13 cellular contexts compared by ENCODE assay signal in genomic region chr12:57739387-57739786, GRCh38. TPM values are rescaled to one million over a fixed set of nuclear protein-coding genes. Genes with fewer than 3 reads are reported as not detected.
DNase-seq lines count a peak whose midpoint lies in the region; ATAC-seq lines count a peak whose summit lies in the region.
"Had no signal": no experiment of that assay in that cellular context is flagged by ENCODE, and none has a peak within 500 bp of the region (broad histone marks: within the 10 kb centered on the region; RNA-seq: fewer than 3 reads in every experiment).

No MANE protein-coding gene starts in this region.

- H3K27ac Mint-ChIP-seq in activated naive CD8-positive, alpha-beta T cell: peak overlapping the region; percentile 69
- peak overlapping the region; percentile 47 to 91 for H3K27ac Mint-ChIP-seq in natural killer cell treated with Interleukin-12 subunit alpha and Interleukin-12 subunit beta and Interleukin-15 and Interleukin-18, amount 100 ng/mL, for 72 hours

- no peak for ATAC-seq in natural killer cell treated with Interleukin-12 subunit alpha and Interleukin-12 subunit beta and Interleukin-15 and Interleukin-18, amount 100 ng/mL, for 72 hours
- ATAC-seq: A549, Panc1 had no signal

- DNase-seq in NCI-H2196 (lab: John Stamatoyannopoulos, UW; ENCODE audit: unreplicated experiment): peak; percentile 18
- DNase-seq in NCI-H2196 treated with DMSO at 0.1 percent for 48 hours (lab: John Stamatoyannopoulos, UW; ENCODE audit: unreplicated experiment): no peak
- peak; percentile 59 for DNase-seq in G401 (ENCODE audit: low spot score)
- DNase-seq in natural killer cell treated with Interleukin-12 subunit alpha and Interleukin-12 subunit beta and Interleukin-15 and Interleukin-18, amount 100 ng/mL, for 72 hours (ENCODE audit: low spot score): no peak
- no peak for DNase-seq in NCI-H1436 treated with DMSO at 0.1 percent for 48 hours (lab: John Stamatoyannopoulos, UW)
- DNase-seq in NCI-H345 (lab: John Stamatoyannopoulos, UW): no peak
- DNase-seq in H7: no peak
- DNase-seq: activated effector memory CD4-positive, alpha-beta T cell treated with Interleukin-2 at 50 U/mL for 16 hours; cortex of kidney; foreskin fibroblast had no signal

- peaks cover 86% of the 10 kb centered on the region for H3K27me3 ChIP-seq in H7 (ENCODE audit: control insufficient read depth, insufficient read depth, low read length)

- H3K27me3 Mint-ChIP-seq in activated naive CD8-positive, alpha-beta T cell: no peaks in the 10 kb centered on the region
- H3K27me3 Mint-ChIP-seq in natural killer cell treated with Interleukin-12 subunit alpha and Interleukin-12 subunit beta and Interleukin-15 and Interleukin-18, amount 100 ng/mL, for 72 hours: no peaks in the 10 kb centered on the region

- H3K36me3 ChIP-seq in H7 (replicated peaks; ENCODE audit: control insufficient read depth, insufficient read depth, low read length): no peaks in the 10 kb centered on the region

- H3K4me1 Mint-ChIP-seq in activated naive CD8-positive, alpha-beta T cell (ENCODE audit: low read depth): peaks cover 55% of the 10 kb centered on the region
- peaks cover 40 to 43% of the 10 kb centered on the region in 2 donors for H3K4me1 Mint-ChIP-seq in natural killer cell treated with Interleukin-12 subunit alpha and Interleukin-12 subunit beta and Interleukin-15 and Interleukin-18, amount 100 ng/mL, for 72 hours (ENCODE audit: low read depth in 2 of 2)

- H3K4me3 Mint-ChIP-seq in activated naive CD8-positive, alpha-beta T cell: peak overlapping the region; percentile 79
- peak overlapping the region; percentile 69 for H3K4me3 Mint-ChIP-seq in natural killer cell treated with Interleukin-12 subunit alpha and Interleukin-12 subunit beta and Interleukin-15 and Interleukin-18, amount 100 ng/mL, for 72 hours

- no peaks in the 10 kb centered on the region for H3K9me3 Mint-ChIP-seq in activated naive CD8-positive, alpha-beta T cell (ENCODE audit: low read depth)
- H3K9me3 Mint-ChIP-seq in natural killer cell treated with Interleukin-12 subunit alpha and Interleukin-12 subunit beta and Interleukin-15 and Interleukin-18, amount 100 ng/mL, for 72 hours: no peaks in the 10 kb centered on the region

- H3K4me3 ChIP-seq in H7 (ENCODE audit: insufficient read depth, low read depth, low read length): no peak overlapping the region

- peaks cover 3% of the 10 kb centered on the region for H3K36me3 Mint-ChIP-seq in activated naive CD8-positive, alpha-beta T cell
- H3K36me3 Mint-ChIP-seq in natural killer cell treated with Interleukin-12 subunit alpha and Interleukin-12 subunit beta and Interleukin-15 and Interleukin-18, amount 100 ng/mL, for 72 hours: peaks cover 7% of the 10 kb centered on the region

- in situ Hi-C loops in G401 (cut with HindIII; ENCODE audit: low sequenced_read_pairs): no loop called here

RNA-seq across cellular contexts. Expression of gene AGAP2, which starts 0.8 kb away (rescaled TPM):
- 11.0 and 11.3 TPM in 2 replicates for total RNA-seq in G401 (2014; rRNA removed; shearing (Covaris generic))
- total RNA-seq in natural killer cell treated with Interleukin-12 subunit alpha and Interleukin-12 subunit beta and Interleukin-15 and Interleukin-18, amount 100 ng/mL, for 72 hours: 10 to 100 TPM; 47.5 to 54.1 TPM
- 0.30 and 0.35 TPM in 2 replicates for total RNA-seq in H7 (2014; rRNA removed; shearing (Covaris generic))

RNA-seq across cellular contexts. Expression of gene TSPAN31, which starts 5.5 kb away (rescaled TPM):
- total RNA-seq in G401 (2014; rRNA removed; shearing (Covaris generic)): 30.5 and 46.9 TPM in 2 replicates
- 10 to 100 TPM; 14.4 to 34.9 TPM for total RNA-seq in natural killer cell treated with Interleukin-12 subunit alpha and Interleukin-12 subunit beta and Interleukin-15 and Interleukin-18, amount 100 ng/mL, for 72 hours
- total RNA-seq in H7 (2014; rRNA removed; shearing (Covaris generic)): 12.9 and 17.6 TPM in 2 replicates

RNA-seq across cellular contexts. Expression of gene CDK4, which starts 12.7 kb away (rescaled TPM):
- 721 and 790 TPM in 2 replicates for total RNA-seq in G401 (2014; rRNA removed; shearing (Covaris generic))
- total RNA-seq in natural killer cell treated with Interleukin-12 subunit alpha and Interleukin-12 subunit beta and Interleukin-15 and Interleukin-18, amount 100 ng/mL, for 72 hours: 100 to 1,000 TPM; 111 to 278 TPM
- 234 and 275 TPM in 2 replicates for total RNA-seq in H7 (2014; rRNA removed; shearing (Covaris generic))

RNA-seq across cellular contexts. Expression of gene MARCHF9, which starts 15.5 kb away (rescaled TPM):
- 7.2 and 14.2 TPM in 2 replicates for total RNA-seq in G401 (2014; rRNA removed; shearing (Covaris generic))
- total RNA-seq in natural killer cell treated with Interleukin-12 subunit alpha and Interleukin-12 subunit beta and Interleukin-15 and Interleukin-18, amount 100 ng/mL, for 72 hours: 10 to 100 TPM; 15.8 to 17.0 TPM
- 1.9 and 4.3 TPM in 2 replicates for total RNA-seq in H7 (2014; rRNA removed; shearing (Covaris generic))

RNA-seq across cellular contexts. Expression of gene CYP27B1, which starts 27.5 kb away (rescaled TPM):
- total RNA-seq in G401 (2014; rRNA removed; shearing (Covaris generic)): 0.18 and 3.9 TPM in 2 replicates
- total RNA-seq in natural killer cell treated with Interleukin-12 subunit alpha and Interleukin-12 subunit beta and Interleukin-15 and Interleukin-18, amount 100 ng/mL, for 72 hours: 10 to 100 TPM; 11.7 to 18.8 TPM
- total RNA-seq in H7 (2014; rRNA removed; shearing (Covaris generic)): 0.26 and 0.59 TPM in 2 replicates

Comparison
In these comparisons a context has a peak if more than half of its experiments do, and no peak if none do; other contexts are left out.
1. DNase-seq: peak in NCI-H2196 (single experiment) and G401 (single experiment); none in NCI-H2196 treated with DMSO at 0.1 percent for 48 hours (single experiment), natural killer cell treated with Interleukin-12 subunit alpha and Interleukin-12 subunit beta and Interleukin-15 and Interleukin-18, amount 100 ng/mL, for 72 hours (single experiment), NCI-H1436 treated with DMSO at 0.1 percent for 48 hours (single experiment), NCI-H345 (single experiment) and H7 (single experiment).